ENCODE assay signal across 15 cellular contexts in the genomic region with DNA sequence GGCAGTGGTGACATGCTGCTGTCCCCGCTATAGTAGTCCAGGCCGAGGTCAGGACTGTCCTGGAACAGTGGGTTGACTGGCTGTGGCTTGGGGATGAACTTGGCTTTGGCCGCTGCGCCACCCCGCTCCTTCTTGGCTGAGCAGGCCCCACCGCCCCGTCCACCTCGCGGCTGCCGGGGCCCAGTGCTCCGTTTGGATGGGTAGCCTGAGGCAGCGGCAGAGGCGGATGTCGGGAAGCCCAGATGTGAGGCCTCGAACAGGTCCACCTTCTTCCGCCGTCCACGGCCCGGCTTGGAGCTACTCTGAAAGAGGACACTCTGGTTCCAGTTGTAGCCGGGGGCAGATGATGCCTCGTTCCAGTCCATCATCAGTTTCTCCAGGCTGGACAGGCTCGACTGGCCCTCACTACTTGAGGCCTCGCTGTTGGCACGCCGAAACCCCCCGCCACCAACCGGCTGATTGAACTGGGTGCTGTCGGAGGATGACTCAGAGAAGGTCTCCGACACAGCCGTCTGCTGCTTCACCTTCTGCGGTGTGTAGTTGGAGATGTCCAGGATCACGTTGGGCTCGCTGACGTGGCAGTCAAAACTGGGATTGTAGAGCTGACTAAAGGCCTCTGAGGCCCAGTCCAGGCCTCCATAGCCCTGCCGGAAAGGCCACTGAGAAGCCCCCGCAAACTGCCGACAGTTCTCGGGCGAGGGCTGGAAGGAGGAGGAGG.
"Had no signal": no experiment of that assay in that cellular context is flagged by ENCODE, and none has a peak within 500 bp of the region (broad histone marks: within the 10 kb centered on the region; RNA-seq: fewer than 3 reads in every experiment).

No MANE protein-coding gene starts in this region.

- H3K4me3 Mint-ChIP-seq: activated T-cell treated with anti-CD3 and anti-CD28 coated beads, Interleukin-2, amount 50 U/mL, for 4 hours; naive thymus-derived CD8-positive, alpha-beta T cell; stimulated activated naive CD8-positive, alpha-beta T cell treated with anti-CD3 and anti-CD28 coated beads, Interleukin-15, Interleukin-2, amounts not matched to agents 100 ng/mL and 50 ng/mL, for 24 hours; T-helper 2 cell treated with Interferon-gamma antibody and Interleukin-4, amounts not matched to agents 5 μg/mL and 100 μg/mL, for 36 hours had no signal

- H3K9me3 Mint-ChIP-seq: activated naive CD4-positive, alpha-beta T cell treated with anti-CD3 and anti-CD28 coated beads, Interleukin-2, amount 50 U/mL, for 72 hours; activated T-cell treated with anti-CD3 and anti-CD28 coated beads, Interleukin-2, amount 50 U/mL, for 4 hours; naive thymus-derived CD8-positive, alpha-beta T cell; stimulated activated naive CD8-positive, alpha-beta T cell treated with anti-CD3 and anti-CD28 coated beads, Interleukin-15, Interleukin-2, amounts not matched to agents 100 ng/mL and 50 ng/mL, for 24 hours; T-helper 2 cell treated with Interferon-gamma antibody and Interleukin-4, amounts not matched to agents 5 μg/mL and 100 μg/mL, for 36 hours had no signal

- H3K36me3 Mint-ChIP-seq: activated naive CD4-positive, alpha-beta T cell treated with anti-CD3 and anti-CD28 coated beads, Interleukin-2, amount 50 U/mL, for 72 hours had no signal

- H3K27me3 ChIP-seq: testis had no signal

- H3K27me3 Mint-ChIP-seq: naive thymus-derived CD8-positive, alpha-beta T cell; stimulated activated naive CD8-positive, alpha-beta T cell treated with anti-CD3 and anti-CD28 coated beads, Interleukin-15, Interleukin-2, amounts not matched to agents 100 ng/mL and 50 ng/mL, for 24 hours had no signal

- DNase-seq: activated CD4-positive, alpha-beta T cell treated with anti-CD3 and anti-CD28 coated beads for 1 hour; activated CD4-positive, alpha-beta T cell treated with anti-CD3 and anti-CD28 coated beads, Interleukin-2, amount 50 U/mL, for 48 hours; activated effector memory CD4-positive, alpha-beta T cell treated with anti-CD3 and anti-CD28 coated beads, Interleukin-2, amount 50 U/mL, for 16 hours; activated T-cell treated with anti-CD3 and anti-CD28 coated beads, Interleukin-2, amount 50 U/mL, for 4 hours; amygdala; hippocampal formation; mucosa of descending colon; naive thymus-derived CD8-positive, alpha-beta T cell; stimulated activated CD4-positive, alpha-beta T cell treated with anti-CD3 and anti-CD28 coated beads, Interleukin-2, amount 100 ng/mL, for 48 hours; SW 1271; testis had no signal

- H3K27ac ChIP-seq: prostate gland had no signal

- ATAC-seq: activated naive CD4-positive, alpha-beta T cell treated with anti-CD3 and anti-CD28 coated beads, Interleukin-2, amount 50 U/mL, for 72 hours; activated T-cell treated with anti-CD3 and anti-CD28 coated beads, Interleukin-2, amount 50 U/mL, for 4 hours; mucosa of descending colon; naive thymus-derived CD8-positive, alpha-beta T cell had no signal

- H3K4me3 ChIP-seq: mucosa of descending colon, prostate gland, testis had no signal

- H3K9me3 ChIP-seq: mucosa of descending colon, prostate gland, testis had no signal

- H3K27ac Mint-ChIP-seq: activated naive CD4-positive, alpha-beta T cell treated with anti-CD3 and anti-CD28 coated beads, Interleukin-2, amount 50 U/mL, for 72 hours; naive thymus-derived CD8-positive, alpha-beta T cell; stimulated activated naive CD8-positive, alpha-beta T cell treated with anti-CD3 and anti-CD28 coated beads, Interleukin-15, Interleukin-2, amounts not matched to agents 100 ng/mL and 50 ng/mL, for 24 hours; T-helper 2 cell treated with Interferon-gamma antibody and Interleukin-4, amounts not matched to agents 5 μg/mL and 100 μg/mL, for 36 hours had no signal
